In genomic region chr18:67408240-67408639, GRCh38 we compare ENCODE assay signal across 21 cellular contexts.
"Had no signal": no experiment of that assay in that cellular context is flagged by ENCODE, and none has a peak within 500 bp of the region (broad histone marks: within the 10 kb centered on the region; RNA-seq: fewer than 3 reads in every experiment).

No MANE protein-coding gene starts in this region.

- DNase-seq: activated CD4-positive, alpha-beta T cell treated with anti-CD3 and anti-CD28 coated beads for 36 hours; activated CD8-positive, alpha-beta memory T cell treated with anti-CD3 and anti-CD28 coated beads, Interleukin-2, amount 50 U/mL, for 4 hours; activated CD8-positive, alpha-beta T cell treated with anti-CD3 and anti-CD28 coated beads for 36 hours; activated gamma-delta T cell treated with Interleukin-2 at 50 U/mL for 16 hours; activated naive CD4-positive, alpha-beta T cell treated with anti-CD3 and anti-CD28 coated beads, Interleukin-2, amount 10 ng/mL, durations not matched to agents 7 days and 5 days; activated naive CD8-positive, alpha-beta T cell treated with anti-CD3 and anti-CD28 coated beads for 36 hours; activated T-cell treated with anti-CD3 and anti-CD28 coated beads, Interleukin-2, amount 50 U/mL, for 72 hours; anterior cingulate cortex; MM.1S; NCI-H1105 treated with DMSO at 0.1 percent for 48 hours; NCI-H146; NCI-H187 treated with DMSO at 0.1 percent for 48 hours; NCI-H2081 treated with DMSO at 0.1 percent for 48 hours; NCI-H2171; NCI-H2227 treated with DMSO at 0.1 percent for 48 hours; NCI-H526; NCI-H82; SIG-M5; T-cell; T-helper 2 cell; T1000 had no signal

- ATAC-seq: activated CD4-positive, alpha-beta T cell treated with anti-CD3 and anti-CD28 coated beads for 36 hours; activated CD8-positive, alpha-beta T cell treated with anti-CD3 and anti-CD28 coated beads for 36 hours; activated T-cell treated with anti-CD3 and anti-CD28 coated beads, Interleukin-2, amount 50 U/mL, for 72 hours; T-cell had no signal
